21 cellular contexts compared by ENCODE assay signal in genomic region chr15:40059821-40060220, GRCh38.
"Had no signal": no experiment of that assay in that cellular context is flagged by ENCODE, and none has a peak within 500 bp of the region (broad histone marks: within the 10 kb centered on the region; RNA-seq: fewer than 3 reads in every experiment).

No MANE protein-coding gene starts in this region.

- DNase-seq: activated CD4-positive, alpha-beta memory T cell treated with anti-CD3 and anti-CD28 coated beads, Interleukin-2, amount 10 ng/mL, durations not matched to agents 7 days and 5 days; activated CD4-positive, alpha-beta T cell treated with anti-CD3 and anti-CD28 coated beads for 48 hours; activated CD4-positive, CD25-positive, alpha-beta regulatory T cell; activated effector memory CD4-positive, alpha-beta T cell treated with Interleukin-2 at 50 U/mL for 16 hours; activated naive CD4-positive, alpha-beta T cell treated with anti-CD3 and anti-CD28 coated beads, Interleukin-2, amount 50 U/mL, for 16 hours; dermis blood vessel endothelial cell; effector memory CD4-positive, alpha-beta T cell; foreskin fibroblast; lower lobe of right lung; stimulated activated CD4-positive, alpha-beta T cell treated with anti-CD3 and anti-CD28 coated beads, Interleukin-15, amount 100 ng/mL, for 24 hours; stimulated activated CD4-positive, alpha-beta T cell treated with anti-CD3 and anti-CD28 coated beads, Interleukin-2, amount 100 ng/mL, for 48 hours; T-cell; T-helper 9 cell; testis; upper lobe of right lung had no signal

- H3K9me3 ChIP-seq: ascending aorta, lower lobe of right lung, prostate gland, right atrium auricular region, testis, upper lobe of right lung had no signal

- ATAC-seq: left colon; lower lobe of right lung; natural killer cell treated with Interleukin-12 subunit alpha and Interleukin-12 subunit beta and Interleukin-15 and Interleukin-18, amount 100 ng/mL, for 72 hours; T-cell; upper lobe of right lung had no signal

- H3K36me3 ChIP-seq: ascending aorta, prostate gland, right atrium auricular region, upper lobe of right lung had no signal

- H3K27ac ChIP-seq: ascending aorta, epithelial cell of prostate, lower lobe of right lung, prostate gland, right atrium auricular region, testis, upper lobe of right lung had no signal

- H3K27me3 ChIP-seq: ascending aorta, right atrium auricular region, testis, upper lobe of right lung had no signal

- H3K4me3 ChIP-seq: ascending aorta, lower lobe of right lung, prostate gland, right atrium auricular region, testis, upper lobe of right lung had no signal

- H3K4me1 ChIP-seq: prostate gland, testis had no signal
